In the genomic region with DNA sequence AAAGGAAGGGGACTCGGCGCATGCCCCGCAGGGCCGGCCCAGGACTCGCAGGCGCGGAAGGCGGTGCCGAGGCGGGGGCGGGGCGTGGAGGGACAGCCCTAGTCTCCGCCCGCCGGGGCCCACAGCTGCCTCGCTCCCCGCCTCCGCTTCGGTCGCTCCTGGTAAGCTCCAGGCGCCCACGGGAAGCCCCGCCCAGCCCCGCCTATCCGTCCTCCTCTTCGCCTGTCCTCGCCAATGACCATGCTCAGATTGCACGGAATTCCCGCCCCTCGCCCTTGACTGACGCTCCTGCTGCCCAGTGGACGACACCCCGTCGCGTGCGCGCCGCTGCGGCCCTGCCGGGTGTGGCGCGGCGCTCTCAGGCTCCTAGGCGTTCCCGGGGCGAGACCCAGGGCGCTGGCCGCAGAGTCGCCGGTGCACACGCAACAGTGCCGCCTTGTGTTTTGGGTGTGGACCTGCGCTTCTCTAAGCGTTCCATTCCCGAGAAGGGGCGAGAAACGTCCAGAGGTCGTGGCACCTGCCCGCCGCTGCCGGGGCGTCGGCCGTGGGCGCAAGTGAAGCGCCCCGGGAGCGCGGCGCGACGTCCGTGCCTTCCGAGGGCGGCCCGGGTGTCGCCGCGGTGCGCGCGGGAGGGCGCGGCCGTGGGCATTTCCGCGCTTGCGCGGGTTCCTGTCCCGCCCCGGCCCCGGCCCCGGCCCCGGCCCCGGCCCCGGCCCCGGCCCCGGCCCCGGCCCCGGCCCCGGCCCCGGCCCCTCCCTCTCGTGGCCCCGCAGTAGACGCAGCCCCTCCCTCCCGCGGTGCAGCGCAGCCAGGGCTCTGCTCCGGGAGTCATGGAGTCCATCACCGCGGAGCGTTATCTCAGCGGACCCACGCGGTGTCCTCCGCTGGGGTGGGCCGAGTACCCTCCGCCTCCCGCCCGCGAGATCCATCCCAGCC, we compare ENCODE assay signal across 7 cellular contexts. TPM values are rescaled to one million over a fixed set of nuclear protein-coding genes. Genes with fewer than 3 reads are reported as not detected.
A peak's percentile ranks its signal among the peaks of the same experiment; 100 is the strongest.
DNase-seq lines count a peak whose midpoint lies in the region; ATAC-seq and TF ChIP-seq lines count a peak whose summit lies in the region.
"Not testable (repeated sequence)": the region's sequence is repeated elsewhere in the genome, so short reads cannot be mapped to it uniquely, and the experiment has no call there.

No MANE protein-coding gene starts in this region.

- intact Hi-C loops in esophagus muscularis mucosa (cut with DNase I) = not testable (repeated sequence)
- intact Hi-C loops in natural killer cell (cut with micrococcal nuclease) = loop anchor here (10.0 kb wide), 1 partner anchor 45 kb away; no protein-coding TSS in a partner anchor

- peak overlapping the region in 3 of 4 donors; percentile 67 to 79 (median 78) for H3K27ac ChIP-seq in esophagus muscularis mucosa (replicated peaks in 1 of 4)

- not testable (repeated sequence) for H3K4me1 ChIP-seq in esophagus muscularis mucosa

- H3K9me3 ChIP-seq in esophagus muscularis mucosa = not testable (repeated sequence)

- H3K36me3 Mint-ChIP-seq in activated CD8-positive, alpha-beta T cell treated with anti-CD3 and anti-CD28 coated beads, Interleukin-2, amount 10 ng/mL, durations not matched to agents 7 days and 5 days (ENCODE audit: low read depth); natural killer cell: not testable (repeated sequence)

- DNase-seq in activated CD8-positive, alpha-beta T cell treated with anti-CD3 and anti-CD28 coated beads, Interleukin-2, amount 10 ng/mL, durations not matched to agents 7 days and 5 days; esophagus muscularis mucosa (ENCODE audit: extremely low spot score): not testable (repeated sequence)
- DNase-seq in natural killer cell = peak; percentile 40

- not testable (repeated sequence) for H3K4me1 Mint-ChIP-seq in activated CD8-positive, alpha-beta T cell treated with anti-CD3 and anti-CD28 coated beads, Interleukin-2, amount 10 ng/mL, durations not matched to agents 7 days and 5 days (ENCODE audit: low read depth); natural killer cell

- TF ChIP-seq POLR2A in esophagus muscularis mucosa (IDR thresholded peaks at IDR 0.05; ENCODE audit: low read depth) = not testable (repeated sequence)

- POLR2A ChIA-PET in activated CD8-positive, alpha-beta T cell treated with anti-CD3 and anti-CD28 coated beads, Interleukin-2, amount 10 ng/mL, durations not matched to agents 7 days and 5 days (lab: Charles Lee) = not testable (repeated sequence)

- H3K27me3 ChIP-seq in esophagus muscularis mucosa = not testable (repeated sequence)

- not testable (repeated sequence) for H3K27me3 Mint-ChIP-seq in activated CD8-positive, alpha-beta T cell treated with anti-CD3 and anti-CD28 coated beads, Interleukin-2, amount 10 ng/mL, durations not matched to agents 7 days and 5 days (ENCODE audit: low read depth); natural killer cell (ENCODE audit: low read depth in 2 of 2)

- peak; percentile 56 for ATAC-seq in GM18861 (IDR thresholded peaks at IDR 0.05; ENCODE audit: unreplicated experiment)
- ATAC-seq in GM21447 (IDR thresholded peaks at IDR 0.05; ENCODE audit: unreplicated experiment) = peak; percentile 65
- peak; percentile 71 for ATAC-seq in HG02885 (IDR thresholded peaks at IDR 0.05; ENCODE audit: poor library complexity, unreplicated experiment)
- peak; percentile 73 for ATAC-seq in HG03460 (IDR thresholded peaks at IDR 0.05; ENCODE audit: unreplicated experiment)
- peak; percentile 79 for ATAC-seq in activated CD8-positive, alpha-beta T cell treated with anti-CD3 and anti-CD28 coated beads, Interleukin-2, amount 10 ng/mL, durations not matched to agents 7 days and 5 days
- peak; percentile 63 to 84 (median 64) for ATAC-seq in natural killer cell

- TF ChIP-seq CTCF in esophagus muscularis mucosa (IDR thresholded peaks at IDR 0.05); natural killer cell (IDR thresholded peaks at IDR 0.05): not testable (repeated sequence)

- not testable (repeated sequence) for H3K36me3 ChIP-seq in esophagus muscularis mucosa

- WGBS in esophagus muscularis mucosa = no CpG with 5 or more reads among the region's 121 CpGs

- H3K4me3 Mint-ChIP-seq in activated CD8-positive, alpha-beta T cell treated with anti-CD3 and anti-CD28 coated beads, Interleukin-2, amount 10 ng/mL, durations not matched to agents 7 days and 5 days; natural killer cell: not testable (repeated sequence)

- CTCF ChIA-PET in activated CD8-positive, alpha-beta T cell treated with anti-CD3 and anti-CD28 coated beads, Interleukin-2, amount 10 ng/mL, durations not matched to agents 7 days and 5 days (lab: Charles Lee) = not testable (repeated sequence)

- not testable (repeated sequence) for TF ChIP-seq EP300 in esophagus muscularis mucosa (IDR thresholded peaks at IDR 0.05)

- peak overlapping the region in 3 of 4 donors; percentile 36 to 56 (median 40) for H3K4me3 ChIP-seq in esophagus muscularis mucosa

- H3K27ac Mint-ChIP-seq in activated CD8-positive, alpha-beta T cell treated with anti-CD3 and anti-CD28 coated beads, Interleukin-2, amount 10 ng/mL, durations not matched to agents 7 days and 5 days; natural killer cell: not testable (repeated sequence)

- not testable (repeated sequence) for H3K9me3 Mint-ChIP-seq in activated CD8-positive, alpha-beta T cell treated with anti-CD3 and anti-CD28 coated beads, Interleukin-2, amount 10 ng/mL, durations not matched to agents 7 days and 5 days (ENCODE audit: insufficient read depth); natural killer cell

RNA-seq across cellular contexts. Expression of gene RPL10, which starts 8.1 kb away (rescaled TPM):
- 1,000 to 10,000 TPM; 2,758 to 2,862 TPM for total RNA-seq in activated CD8-positive, alpha-beta T cell treated with anti-CD3 and anti-CD28 coated beads, Interleukin-2, amount 10 ng/mL, durations not matched to agents 7 days and 5 days
- 1,000 to 10,000 TPM; 2,150 to 7,554 (median 4,519) TPM for total RNA-seq in esophagus muscularis mucosa
- total RNA-seq in natural killer cell = 1,000 to 10,000 TPM; 2,249 to 2,456 (median 2,324) TPM

RNA-seq across cellular contexts. Expression of gene EMD, which starts 11.0 kb away (rescaled TPM):
- 10 to 100 TPM; 65.9 to 66.0 TPM for total RNA-seq in activated CD8-positive, alpha-beta T cell treated with anti-CD3 and anti-CD28 coated beads, Interleukin-2, amount 10 ng/mL, durations not matched to agents 7 days and 5 days
- 10 to 100 TPM; 37.0 to 64.7 (median 57.7) TPM for total RNA-seq in esophagus muscularis mucosa
- total RNA-seq in natural killer cell = 100 to 1,000 TPM; 141 to 175 (median 152) TPM

RNA-seq across cellular contexts. Expression of gene FLNA, which starts 15.6 kb away (rescaled TPM):
- 1,000 to 10,000 TPM; 1,371 to 1,454 TPM for total RNA-seq in activated CD8-positive, alpha-beta T cell treated with anti-CD3 and anti-CD28 coated beads, Interleukin-2, amount 10 ng/mL, durations not matched to agents 7 days and 5 days
- total RNA-seq in esophagus muscularis mucosa (over 10,000 TPM in 3 of 4 donors, 1,000 to 10,000 TPM in 1; 8,941 to 16,544 (median 12,362) TPM), natural killer cell (1,000 to 10,000 TPM; 2,872 to 3,483 (median 2,927) TPM)

RNA-seq across cellular contexts. Expression of gene DNASE1L1, which starts 19.0 kb away (rescaled TPM):
- total RNA-seq in activated CD8-positive, alpha-beta T cell treated with anti-CD3 and anti-CD28 coated beads, Interleukin-2, amount 10 ng/mL, durations not matched to agents 7 days and 5 days = 10 to 100 TPM; 22.5 to 26.5 TPM
- total RNA-seq in esophagus muscularis mucosa = 10 to 100 TPM; 19.9 to 24.3 (median 22.6) TPM
- 10 to 100 TPM; 16.7 to 19.6 (median 16.8) TPM for total RNA-seq in natural killer cell

RNA-seq across cellular contexts. Expression of gene TAFAZZIN, which starts 21.3 kb away (rescaled TPM):
- total RNA-seq in activated CD8-positive, alpha-beta T cell treated with anti-CD3 and anti-CD28 coated beads, Interleukin-2, amount 10 ng/mL, durations not matched to agents 7 days and 5 days = 10 to 100 TPM; 76.5 to 77.4 TPM
- total RNA-seq in esophagus muscularis mucosa = 10 to 100 TPM; 18.6 to 43.6 (median 32.5) TPM
- 10 to 100 TPM; 67.3 to 87.2 (median 67.7) TPM for total RNA-seq in natural killer cell
